33 cellular contexts compared by ENCODE assay signal in the genomic region with DNA sequence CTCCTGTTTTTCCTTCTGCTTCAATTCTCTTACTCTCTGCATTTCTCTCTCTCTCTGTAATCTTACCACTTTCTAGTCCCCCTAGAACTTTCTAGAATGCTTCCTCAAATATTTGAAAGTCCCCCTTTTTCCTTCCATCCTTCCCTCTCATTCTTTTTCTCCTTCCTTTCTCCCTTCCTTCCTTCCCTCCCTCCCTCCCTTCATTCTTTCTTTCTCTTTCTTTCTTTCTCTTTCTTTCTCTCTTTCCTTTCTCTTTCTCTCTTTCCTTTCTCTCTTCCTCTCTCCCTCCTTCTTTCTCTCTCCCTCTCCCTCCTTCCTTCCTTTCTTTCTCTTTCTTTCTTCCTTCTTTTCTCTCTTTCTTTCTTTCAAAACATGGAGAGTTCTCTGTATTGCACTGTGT.
A peak's percentile ranks its signal among the peaks of the same experiment; 100 is the strongest.
DNase-seq lines count a peak whose midpoint lies in the region; ATAC-seq, FAIRE-seq and TF ChIP-seq lines count a peak whose summit lies in the region.
"Had no signal": no experiment of that assay in that cellular context is flagged by ENCODE, and none has a peak within 500 bp of the region (broad histone marks: within the 10 kb centered on the region; RNA-seq: fewer than 3 reads in every experiment).

No MANE protein-coding gene starts in this region.

- no peaks in the 10 kb centered on the region for H3K27me3 ChIP-seq in K562 (ENCODE audit: control insufficient read depth in 2 of 2, insufficient read depth in 2 of 2, low read length in 2 of 2)
- H3K27me3 ChIP-seq: BLaER1; BLaER1 treated with 17β-estradiol and CSF1 and Interleukin-3, amounts not matched to agents 10 nM and 100 nM had no signal

- no peaks in the 10 kb centered on the region for H3K79me2 ChIP-seq in K562 (ENCODE audit: control insufficient read depth, insufficient read depth, low read length)

- H3K36me3 ChIP-seq in HEK293 (ENCODE audit: control insufficient read depth in 2 of 2, insufficient read depth in 1 of 2, low read length in 2 of 2) (no peaks in the 10 kb centered on the region), K562 (ENCODE audit: control insufficient read depth, insufficient read depth, low read length) (no peaks in the 10 kb centered on the region)
- H3K36me3 ChIP-seq: BE2C; BLaER1; BLaER1 treated with 17β-estradiol and CSF1 and Interleukin-3, amounts not matched to agents 10 nM and 100 nM had no signal

- in situ Hi-C loops in K562 (cut with MboI): no loop called here

- no peak overlapping the region for H2AFZ ChIP-seq in K562 (ENCODE audit: low read depth, low read length)

- no peak overlapping the region for H3K27ac Mint-ChIP-seq in activated T-helper 2 cell treated with anti-CD3 and anti-CD28 coated beads, Interferon-gamma antibody, Interleukin-2, Interleukin-4, amounts not matched to agents 10 μg/mL and 5 μg/mL and 100 μg/mL, durations not matched to agents 14 hours and 24 hours and 36 hours
- H3K27ac Mint-ChIP-seq: B cell; CD14-positive monocyte; CD4-positive, alpha-beta memory T cell; CD4-positive, alpha-beta T cell; CD4-positive, CD25-positive, alpha-beta regulatory T cell; CD8-positive, alpha-beta memory T cell; CD8-positive, alpha-beta T cell had no signal

- no peaks in the 10 kb centered on the region for H3K36me3 Mint-ChIP-seq in activated T-helper 2 cell treated with anti-CD3 and anti-CD28 coated beads, Interferon-gamma antibody, Interleukin-2, Interleukin-4, amounts not matched to agents 10 μg/mL and 5 μg/mL and 100 μg/mL, durations not matched to agents 14 hours and 24 hours and 36 hours (ENCODE audit: low read depth)
- H3K36me3 Mint-ChIP-seq: CD14-positive monocyte; CD4-positive, alpha-beta memory T cell; CD4-positive, CD25-positive, alpha-beta regulatory T cell; CD8-positive, alpha-beta memory T cell; CD8-positive, alpha-beta T cell had no signal

- TF ChIP-seq EP300 in K562 (IDR thresholded peaks at IDR 0.05; ENCODE audit: low read length): no peak

- no peak for FAIRE-seq in K562 (lab: Jason Lieb, UNC)
- FAIRE-seq: A204.1, A549, D721Med had no signal

- TF ChIP-seq CTCF in HEK293 (tag by site-specific recombination; IDR thresholded peaks at IDR 0.05) (no peak), K562 (IDR thresholded peaks at IDR 0.05 in 2 of 3, conservative IDR thresholded peaks at IDR 0.05 in 1 of 3; ENCODE audit: insufficient read depth in 2 of 3, low read depth in 1 of 3, low read length in 3 of 3) (no peak)

- DNase-seq in K562 (ENCODE audit: extremely low read depth in 1 of 4, low spot score in 3 of 4): no peak
- DNase-seq in D341Med (ENCODE audit: low spot score): no peak
- DNase-seq in activated T-helper 2 cell treated with anti-CD3 and anti-CD28 coated beads, Interferon-gamma antibody, Interleukin-2, Interleukin-4, amounts not matched to agents 10 μg/mL and 5 μg/mL and 100 μg/mL, durations not matched to agents 14 hours and 24 hours and 36 hours (ENCODE audit: low spot score): no peak
- DNase-seq: 8988T; ACHN; AML-193; BE2C; C1 segment of cervical spinal cord; Caco-2; Calu3; CD4-positive, alpha-beta memory T cell; CD4-positive, alpha-beta T cell; CD4-positive, CD25-positive, alpha-beta regulatory T cell; CD8-positive, alpha-beta memory T cell; CD8-positive, alpha-beta T cell; COR-L47; DMS 273 treated with DMSO at 0.1 percent for 48 hours; DMS153; DMS53; DMS79; DMS79 treated with DMSO at 0.1 percent for 48 hours; DND-41; EL had no signal

- no peak overlapping the region for H3K4me2 ChIP-seq in K562 (ENCODE audit: insufficient read depth, low read length)
- H3K4me2 ChIP-seq: A549; BLaER1; BLaER1 treated with 17β-estradiol and CSF1 and Interleukin-3, amounts not matched to agents 10 nM and 100 nM had no signal

- no peak overlapping the region for H3K4me3 Mint-ChIP-seq in activated T-helper 2 cell treated with anti-CD3 and anti-CD28 coated beads, Interferon-gamma antibody, Interleukin-2, Interleukin-4, amounts not matched to agents 10 μg/mL and 5 μg/mL and 100 μg/mL, durations not matched to agents 14 hours and 24 hours and 36 hours (ENCODE audit: low read depth)
- H3K4me3 Mint-ChIP-seq: B cell; CD14-positive monocyte; CD4-positive, alpha-beta memory T cell; CD4-positive, alpha-beta T cell; CD4-positive, CD25-positive, alpha-beta regulatory T cell; CD8-positive, alpha-beta memory T cell; CD8-positive, alpha-beta T cell had no signal

- H3K9me1 ChIP-seq in K562 (ENCODE audit: control insufficient read depth, insufficient read depth, low read length): no peaks in the 10 kb centered on the region

- H4K20me1 ChIP-seq in K562 (replicated peaks; ENCODE audit: control insufficient read depth, insufficient read depth, low read length): no peaks in the 10 kb centered on the region
- H4K20me1 ChIP-seq: BLaER1; BLaER1 treated with 17β-estradiol and CSF1 and Interleukin-3, amounts not matched to agents 10 nM and 100 nM had no signal

- no peak for TF ChIP-seq POLR2A in K562 (conservative IDR thresholded peaks at IDR 0.05)

- POLR2A ChIA-PET in HEK293 (lab: Yijun Ruan, JAX): no interaction called here
- POLR2A ChIA-PET in K562 (lab: Yijun Ruan, JAX): no interaction called here

- H3K4me1 Mint-ChIP-seq in activated T-helper 2 cell treated with anti-CD3 and anti-CD28 coated beads, Interferon-gamma antibody, Interleukin-2, Interleukin-4, amounts not matched to agents 10 μg/mL and 5 μg/mL and 100 μg/mL, durations not matched to agents 14 hours and 24 hours and 36 hours (ENCODE audit: low read depth): no peaks in the 10 kb centered on the region
- H3K4me1 Mint-ChIP-seq: B cell; CD14-positive monocyte; CD4-positive, alpha-beta memory T cell; CD4-positive, CD25-positive, alpha-beta regulatory T cell; CD8-positive, alpha-beta memory T cell had no signal

- H3K9me3 ChIP-seq in HEK293 (ENCODE audit: control insufficient read depth, insufficient read depth, low read depth, low read length) (no peaks in the 10 kb centered on the region), K562 (replicated peaks; ENCODE audit: control insufficient read depth, insufficient read depth, low read depth, low read length) (no peaks in the 10 kb centered on the region)
- H3K9me3 ChIP-seq: A549, BE2C, Caco-2 had no signal

- H3K27me3 Mint-ChIP-seq in activated T-helper 2 cell treated with anti-CD3 and anti-CD28 coated beads, Interferon-gamma antibody, Interleukin-2, Interleukin-4, amounts not matched to agents 10 μg/mL and 5 μg/mL and 100 μg/mL, durations not matched to agents 14 hours and 24 hours and 36 hours (ENCODE audit: low read depth): no peaks in the 10 kb centered on the region
- H3K27me3 Mint-ChIP-seq: CD4-positive, alpha-beta memory T cell; CD4-positive, CD25-positive, alpha-beta regulatory T cell had no signal

- H3K27ac ChIP-seq in HEK293 (ENCODE audit: extremely low read depth, low read depth, low read length): no peak overlapping the region
- no peak overlapping the region for H3K27ac ChIP-seq in K562 (ENCODE audit: extremely low read depth, low read depth, low read length)
- H3K27ac ChIP-seq: 22Rv1; A549; BLaER1; BLaER1 treated with 17β-estradiol and CSF1 and Interleukin-3, amounts not matched to agents 10 nM and 100 nM; C4-2B had no signal

- H3K9me3 Mint-ChIP-seq in activated T-helper 2 cell treated with anti-CD3 and anti-CD28 coated beads, Interferon-gamma antibody, Interleukin-2, Interleukin-4, amounts not matched to agents 10 μg/mL and 5 μg/mL and 100 μg/mL, durations not matched to agents 14 hours and 24 hours and 36 hours: no peaks in the 10 kb centered on the region

- H3K4me3 ChIP-seq in HEK293 (ENCODE audit: low read depth, low read length) (no peak overlapping the region), K562 (no peak overlapping the region)
- H3K4me3 ChIP-seq: A549; BLaER1; BLaER1 treated with 17β-estradiol and CSF1 and Interleukin-3, amounts not matched to agents 10 nM and 100 nM had no signal

- CTCF ChIA-PET in HEK293 (lab: Yijun Ruan, JAX): no interaction called here
- CTCF ChIA-PET in K562 (lab: Yijun Ruan, JAX; ENCODE audit: low intra/inter-chr PET ratio): no interaction called here

- intact Hi-C loops in K562 (cut with micrococcal nuclease): no loop called here
- intact Hi-C loops in activated T-helper 2 cell treated with anti-CD3 and anti-CD28 coated beads, Interferon-gamma antibody, Interleukin-2, Interleukin-4, amounts not matched to agents 10 μg/mL and 5 μg/mL and 100 μg/mL, durations not matched to agents 14 hours and 24 hours and 36 hours (cut with micrococcal nuclease): no loop called here

- TF ChIP-seq RAD21 in K562 (CRISPR knock-in tag; conservative IDR thresholded peaks at IDR 0.05 in 1 of 2, IDR thresholded peaks at IDR 0.05 in 1 of 2): no peak

- H3K4me1 ChIP-seq in HEK293 (ENCODE audit: control insufficient read depth, insufficient read depth, low read length) (no peaks in the 10 kb centered on the region), K562 (replicated peaks in 1 of 2; ENCODE audit: control insufficient read depth in 2 of 2, insufficient read depth in 2 of 2, low read length in 2 of 2) (no peaks in the 10 kb centered on the region)
- H3K4me1 ChIP-seq: A549; BE2C; BLaER1; BLaER1 treated with 17β-estradiol and CSF1 and Interleukin-3, amounts not matched to agents 10 nM and 100 nM had no signal

- H3K9ac ChIP-seq in K562 (ENCODE audit: insufficient read depth in 1 of 2, low read depth in 2 of 2, low read length in 2 of 2): no peak overlapping the region
- H3K9ac ChIP-seq: BLaER1; BLaER1 treated with 17β-estradiol and CSF1 and Interleukin-3, amounts not matched to agents 10 nM and 100 nM had no signal

- ATAC-seq in K562: no peak
- ATAC-seq: A549; CD8-positive, alpha-beta T cell had no signal

- no TSS peak for BruUV-seq in K562 (replicated peaks; lab: Mats Ljungman, UMichigan)

TF ChIP-seq in HEK293, 187 proteins besides CTCF, POLR2A, EP300 and RAD21:
- TF ChIP-seq ZBTB48 (tag by site-specific recombination; IDR thresholded peaks at IDR 0.05) (no peak), PRDM1 (tag by site-specific recombination; IDR thresholded peaks at IDR 0.05) (peak; percentile 42)
